8 cellular contexts compared by ENCODE assay signal in the genomic region with DNA sequence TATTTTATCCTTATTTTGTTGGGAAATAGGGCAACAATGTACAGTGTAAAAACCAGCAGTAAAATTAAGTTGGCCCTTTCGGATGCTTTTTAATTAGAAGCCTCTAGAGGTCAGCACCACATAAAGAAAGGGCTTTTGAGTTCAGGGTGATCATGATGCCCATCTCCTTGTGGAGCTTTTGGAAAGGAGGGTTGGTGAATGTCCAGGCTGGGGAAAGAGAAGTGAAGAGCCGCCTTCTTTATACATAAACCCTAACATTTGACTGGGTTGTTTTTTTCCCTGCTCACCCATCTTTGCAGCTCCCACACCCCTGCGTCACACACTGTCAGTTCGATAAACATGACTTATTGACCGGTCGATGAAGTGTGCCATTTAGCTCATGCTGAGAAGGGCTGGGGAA. TPM values are rescaled to one million over a fixed set of nuclear protein-coding genes. Genes with fewer than 3 reads are reported as not detected.
DNase-seq lines count a peak whose midpoint lies in the region; ATAC-seq, FAIRE-seq and TF ChIP-seq lines count a peak whose summit lies in the region.

No MANE protein-coding gene starts in this region.

- dilution Hi-C loops in mammary epithelial cell (cut with HindIII; ENCODE audit: low sequenced_read_pairs) = no loop called here

- peak; percentile 62 for ATAC-seq in left colon
- no peak for ATAC-seq in HG02763 (IDR thresholded peaks at IDR 0.05; ENCODE audit: unreplicated experiment)

- peak overlapping the region; percentile 90 for H3K27ac ChIP-seq in mammary epithelial cell (ENCODE audit: insufficient read depth, low read depth, low read length)

- peak; percentile 62 to 68 for TF ChIP-seq CTCF in mammary epithelial cell (conservative IDR thresholded peaks at IDR 0.05 in 1 of 2, IDR thresholded peaks at IDR 0.05 in 1 of 2; ENCODE audit: extremely low read depth in 1 of 2, insufficient read depth in 1 of 2, low read depth in 1 of 2, low read length in 2 of 2)

- H3K9ac ChIP-seq in mammary epithelial cell (ENCODE audit: insufficient read depth, low read length) = peak overlapping the region; percentile 73

- in situ Hi-C loops in mammary epithelial cell (cut with MboI; ENCODE audit: low sequenced_read_pairs in 2 of 2) = loop anchor here (5.0 to 10.0 kb wide), 2 partner anchors 248 to 400 kb away; no protein-coding TSS in a partner anchor

- H3K4me3 ChIP-seq in mammary epithelial cell (replicated peaks in 1 of 3; ENCODE audit: insufficient read depth in 1 of 3, low read depth in 2 of 3, low read length in 3 of 3) = no peak overlapping the region

- no peak overlapping the region for H2AFZ ChIP-seq in mammary epithelial cell (ENCODE audit: low read depth, low read length)

- no peaks in the 10 kb centered on the region for H3K79me2 ChIP-seq in mammary epithelial cell (ENCODE audit: insufficient read depth, low read length)

- DNase-seq in EH (ENCODE audit: low read depth) (peak; percentile 73), HPDE6-E6E7 (ENCODE audit: extremely low spot score) (peak; percentile 48), NOMO-1 treated with DMSO at 0.1 percent for 48 hours (lab: John Stamatoyannopoulos, UW; ENCODE audit: unreplicated experiment) (peak; percentile 83), mammary epithelial cell (peak; percentile 77), left colon (no peak), urothelium cell line (ENCODE audit: low spot score) (peak; percentile 69)
- DNase-seq in activated CD8-positive, alpha-beta memory T cell treated with anti-CD3 and anti-CD28 coated beads for 24 hours = no peak

- intact Hi-C loops in mammary epithelial cell (cut with micrococcal nuclease) (loop anchor here (1.0 to 5.0 kb wide), 9 partner anchors 9 to 400 kb away; partner anchors contain the start of gene ZNRF2), left colon (cut with DNase I, micrococcal nuclease) (loop anchor here in 1 of 2 donors (10.0 kb wide), 2 partner anchors 240 to 400 kb away; no protein-coding TSS in a partner anchor)

- H3K4me1 ChIP-seq in mammary epithelial cell (ENCODE audit: insufficient read depth, low read length) = peaks cover 65% of the 10 kb centered on the region

- H3K36me3 ChIP-seq in mammary epithelial cell (ENCODE audit: insufficient read depth, low read length) = no peaks in the 10 kb centered on the region

- no peaks in the 10 kb centered on the region for H3K9me3 ChIP-seq in mammary epithelial cell (replicated peaks; ENCODE audit: insufficient read depth, low read length)

- WGBS in mammary epithelial cell (ENCODE audit: low coverage, missing lambda C conversion rate) = 64% methylated on average over 6 of the region's 6 CpGs

- no peaks in the 10 kb centered on the region for H3K27me3 ChIP-seq in mammary epithelial cell (ENCODE audit: insufficient read depth, low read length)

- H4K20me1 ChIP-seq in mammary epithelial cell (ENCODE audit: insufficient read depth, low read length) = no peaks in the 10 kb centered on the region

- no TSS peak for BruUV-seq in mammary epithelial cell (replicated peaks; lab: Mats Ljungman, UMichigan)

- peak overlapping the region; percentile 69 for H3K4me2 ChIP-seq in mammary epithelial cell (ENCODE audit: insufficient read depth, low read depth, low read length)

- FAIRE-seq in urothelium cell line (lab: Jason Lieb, UNC) = no peak

- CTCF ChIA-PET in mammary epithelial cell (lab: Charles Lee; ENCODE audit: low non-redundant PET) = interaction anchor here (0.6 to 0.7 kb wide), 3 partner anchors 103 to 243 kb away, joined by 3 to 11 read pairs (median 7); no protein-coding TSS in a partner anchor

RNA-seq across cellular contexts. Expression of gene MTURN, which starts 29.8 kb away (rescaled TPM):
- total RNA-seq in mammary epithelial cell = 10 to 100 TPM in 1 of 2 donors, 1 to 10 TPM in 1; 9.7 to 15.5 TPM
- 5.2 TPM for polyA plus RNA-seq in mammary epithelial cell
- 7.6 TPM for polyA minus RNA-seq in mammary epithelial cell
- 10 to 100 TPM in 1 of 2 donors, 1 to 10 TPM in 1; 8.7 to 15.2 TPM for total RNA-seq in left colon

Comparison
In these comparisons a context has a peak if more than half of its experiments do, and no peak if none do; other contexts are left out.
1. DNase-seq: peak in EH (single experiment), HPDE6-E6E7 (single experiment), NOMO-1 treated with DMSO at 0.1 percent for 48 hours (single experiment), mammary epithelial cell (single experiment) and urothelium cell line (single experiment); none in left colon (0 of 2) and activated CD8-positive, alpha-beta memory T cell treated with anti-CD3 and anti-CD28 coated beads for 24 hours (single experiment).